In the genomic region with DNA sequence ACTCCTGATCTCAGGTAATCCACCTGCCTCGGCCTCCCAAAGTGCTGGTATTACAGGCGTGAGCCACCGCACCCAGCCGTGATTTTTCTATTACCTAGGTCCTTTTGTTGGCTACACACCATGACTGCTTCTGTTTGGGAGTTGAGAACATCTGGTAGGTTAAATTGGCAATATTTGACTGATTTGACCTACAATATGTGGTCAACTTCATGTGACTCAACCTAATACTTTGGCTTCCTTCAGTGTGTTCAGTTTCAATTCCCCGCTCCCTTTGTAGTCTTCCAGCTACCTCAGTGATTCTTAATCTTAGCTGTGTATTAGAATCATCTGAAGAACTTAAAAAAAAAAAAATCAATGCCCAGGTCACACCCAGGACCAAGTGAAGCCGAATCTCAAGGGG, we compare ENCODE assay signal across 22 cellular contexts. TPM values are rescaled to one million over a fixed set of nuclear protein-coding genes. Genes with fewer than 3 reads are reported as not detected.
DNase-seq lines count a peak whose midpoint lies in the region; ATAC-seq and TF ChIP-seq lines count a peak whose summit lies in the region.
"Had no signal": no experiment of that assay in that cellular context is flagged by ENCODE, and none has a peak within 500 bp of the region (broad histone marks: within the 10 kb centered on the region; RNA-seq: fewer than 3 reads in every experiment).

No MANE protein-coding gene starts in this region.

- ATAC-seq in GM18511 (IDR thresholded peaks at IDR 0.05; ENCODE audit: unreplicated experiment) (peak; percentile 42), GM19455 (IDR thresholded peaks at IDR 0.05; ENCODE audit: unreplicated experiment) (peak; percentile 39), HG02885 (IDR thresholded peaks at IDR 0.05; ENCODE audit: poor library complexity, unreplicated experiment) (peak; percentile 48), GM21528 (IDR thresholded peaks at IDR 0.05; ENCODE audit: low FRiP score, unreplicated experiment) (no peak)
- ATAC-seq: activated CD4-positive, CD25-positive, alpha-beta regulatory T cell treated with anti-CD3 and anti-CD28 coated beads, Interleukin-2, amount 50 U/mL, for 24 hours; foreskin keratinocyte; natural killer cell; Panc1 had no signal

- no peaks in the 10 kb centered on the region for H3K36me3 Mint-ChIP-seq in endothelial cell (ENCODE audit: low read depth, unreplicated experiment)
- H3K36me3 Mint-ChIP-seq: natural killer cell had no signal

- peak overlapping the region; percentile 30; the same call in 1 of the 2 replicates for H3K4me2 ChIP-seq in KMS-11

- no peaks in the 10 kb centered on the region for H3K27me3 ChIP-seq in KMS-11 (ENCODE audit: insufficient read depth, low read depth)
- H3K27me3 ChIP-seq: breast epithelium, foreskin keratinocyte, SJSA1 had no signal

- no peak overlapping the region for H3K4me3 ChIP-seq in KMS-11 (IDR thresholded peaks at IDR 0.05; ENCODE audit: insufficient read depth, low read depth, low read length)
- H3K4me3 ChIP-seq: breast epithelium, SJSA1 had no signal

- H3K79me2 ChIP-seq in KMS-11 (ENCODE audit: insufficient read depth, low read depth) = no peaks in the 10 kb centered on the region

- TF ChIP-seq CTCF in KMS-11 (conservative IDR thresholded peaks at IDR 0.05; ENCODE audit: low read depth, low read length) (no peak), endothelial cell (IDR thresholded peaks at IDR 0.05; ENCODE audit: unreplicated experiment) (no peak)

- H3K27me3 Mint-ChIP-seq in endothelial cell (ENCODE audit: unreplicated experiment) = no peaks in the 10 kb centered on the region

- DNase-seq in endothelial cell (ENCODE audit: low spot score) (no peak), SKM-1 treated with dmso at 0.1 percent for 144 hours (lab: John Stamatoyannopoulos, UW; ENCODE audit: unreplicated experiment) (no peak)
- no peak for DNase-seq in stimulated activated CD8-positive, alpha-beta memory T cell treated with anti-CD3 and anti-CD28 coated beads, Interleukin-4, amount 100 ng/mL, for 48 hours
- DNase-seq: COR-L47; dermis blood vessel endothelial cell; foreskin keratinocyte; hypothalamus; kidney; natural killer cell; NCI-H1694; NCI-H2227 treated with DMSO at 0.1 percent for 48 hours; stimulated activated CD4-positive, alpha-beta T cell treated with anti-CD3 and anti-CD28 coated beads, Interleukin-1b, Interleukin-23, amount 100 ng/mL, for 48 hours had no signal

- H3K9ac ChIP-seq in KMS-11 = no peak overlapping the region

- no peaks in the 10 kb centered on the region for H4K20me1 ChIP-seq in KMS-11 (ENCODE audit: insufficient read depth)

- H3K27ac ChIP-seq in KMS-11 = peak overlapping the region; percentile 79; the same call in 1 of the 2 replicates
- H3K27ac ChIP-seq: breast epithelium, epithelial cell of prostate, foreskin keratinocyte, SJSA1 had no signal

- no peak overlapping the region for H3K27ac Mint-ChIP-seq in endothelial cell (ENCODE audit: unreplicated experiment)
- H3K27ac Mint-ChIP-seq: natural killer cell had no signal

- no peaks in the 10 kb centered on the region for H3K36me3 ChIP-seq in KMS-11 (ENCODE audit: insufficient read depth)
- H3K36me3 ChIP-seq: breast epithelium, SJSA1 had no signal

- H3K4me3 Mint-ChIP-seq in endothelial cell (ENCODE audit: unreplicated experiment) = no peak overlapping the region
- H3K4me3 Mint-ChIP-seq: natural killer cell had no signal

- no peak overlapping the region for H2AFZ ChIP-seq in KMS-11 (ENCODE audit: low read depth)

- H3K4me1 Mint-ChIP-seq in endothelial cell (ENCODE audit: unreplicated experiment) = peaks cover 8% of the 10 kb centered on the region

- H3K4me1 ChIP-seq in KMS-11 (ENCODE audit: low read depth, poor library complexity, severe bottlenecking) = peaks cover 97% of the 10 kb centered on the region
- H3K4me1 ChIP-seq: breast epithelium, foreskin keratinocyte, SJSA1 had no signal

- H3K9me3 Mint-ChIP-seq in endothelial cell (ENCODE audit: unreplicated experiment) = no peaks in the 10 kb centered on the region
- H3K9me3 Mint-ChIP-seq: natural killer cell had no signal

RNA-seq across cellular contexts. Expression of a gene that starts 47.4 kb away (rescaled TPM):
- 23.3 TPM for total RNA-seq in endothelial cell (ENCODE audit: unreplicated experiment)
